In the genomic region with DNA sequence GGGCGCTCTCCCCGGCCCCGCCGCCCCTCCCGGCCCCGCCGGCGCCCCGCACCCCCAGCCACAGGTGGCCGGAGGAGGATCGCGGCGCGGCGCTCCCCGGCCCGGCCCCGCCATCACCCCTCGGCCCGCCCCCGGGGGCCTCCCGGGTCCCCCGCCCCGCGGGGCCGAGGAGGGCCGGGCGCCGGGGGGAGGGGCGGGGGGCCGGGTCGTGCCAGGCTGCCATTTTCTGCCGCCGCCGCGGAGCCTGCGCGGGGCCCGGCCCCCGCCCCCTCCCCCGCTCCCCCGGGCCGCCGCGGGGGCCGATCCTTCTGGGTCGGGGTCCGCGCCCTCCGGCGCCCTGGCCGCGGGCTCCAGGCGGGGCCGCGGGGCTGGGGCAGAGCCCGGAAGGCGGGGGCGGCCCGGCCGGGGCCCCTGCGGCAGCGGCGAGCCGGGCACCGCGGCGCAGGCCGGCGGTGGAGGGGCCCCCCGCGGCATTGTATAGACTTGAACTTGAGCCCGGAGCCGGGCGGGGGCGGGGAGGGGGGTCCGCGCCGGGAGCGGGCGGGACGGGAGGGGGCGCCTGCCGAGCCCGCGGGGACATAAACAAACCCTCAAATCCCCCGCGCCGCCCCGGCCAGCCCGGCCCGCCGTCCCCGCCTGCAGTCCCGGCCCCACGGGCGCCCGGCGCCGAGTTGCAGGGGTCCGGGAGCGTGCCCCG, we compare ENCODE assay signal across 8 cellular contexts. TPM values are rescaled to one million over a fixed set of nuclear protein-coding genes. Genes with fewer than 3 reads are reported as not detected.
DNase-seq lines count a peak whose midpoint lies in the region; ATAC-seq and TF ChIP-seq lines count a peak whose summit lies in the region.

No MANE protein-coding gene starts in this region.

- H4K8ac ChIP-seq in IMR-90 (ENCODE audit: low read depth in 2 of 2, low read length in 2 of 2) (no peak overlapping the region), mesendoderm (ENCODE audit: low read depth, low read length) (no peak overlapping the region)

- H2AFZ ChIP-seq in IMR-90 (replicated peaks; ENCODE audit: low read length, poor library complexity): peak overlapping the region; percentile 85

- no peak overlapping the region for H4K91ac ChIP-seq in IMR-90 (ENCODE audit: insufficient read depth, low read depth, low read length)

- H2BK5ac ChIP-seq in IMR-90 (ENCODE audit: low read depth, low read length, poor library complexity, severe bottlenecking): no peak overlapping the region
- H2BK5ac ChIP-seq in mesendoderm (ENCODE audit: low read length): no peak overlapping the region

- dilution Hi-C loops in IMR-90 (cut with HindIII; ENCODE audit: low sequenced_read_pairs, unreplicated experiment): no loop called here

- H2BK120ac ChIP-seq in IMR-90 (ENCODE audit: low read depth, low read length): no peak overlapping the region
- H2BK120ac ChIP-seq in mesendoderm (ENCODE audit: low read depth, low read length): peak overlapping the region; percentile 17

- H2AK5ac ChIP-seq in IMR-90 (ENCODE audit: low read depth, low read length) (no peak overlapping the region), mesendoderm (ENCODE audit: low read length) (no peak overlapping the region)

- TF ChIP-seq RAD21 in IMR-90 (IDR thresholded peaks at IDR 0.05; ENCODE audit: low read length): no peak

- no peak overlapping the region for H2AK9ac ChIP-seq in IMR-90 (replicated peaks; ENCODE audit: low read depth, low read length, poor library complexity)

- H4K5ac ChIP-seq in IMR-90 (ENCODE audit: low read depth, low read length) (no peak overlapping the region), mesendoderm (ENCODE audit: low read length) (no peak overlapping the region)

- POLR2A ChIA-PET in IMR-90 (lab: Charles Lee; ENCODE audit: unreplicated experiment): no interaction called here

- H3K79me2 ChIP-seq in mesendoderm (ENCODE audit: control insufficient read depth, insufficient read depth, low read length): no peaks in the 10 kb centered on the region

- H3K79me1 ChIP-seq in IMR-90 (ENCODE audit: low read depth in 1 of 2, low read length in 2 of 2) (peaks cover 0 to 36% of the 10 kb centered on the region in 2 experiments; a peak in 2 of 4 replicates), mesendoderm (ENCODE audit: low read length) (peaks cover 3% of the 10 kb centered on the region)

- H3K23ac ChIP-seq in IMR-90 (ENCODE audit: low read depth, low read length): no peak overlapping the region
- no peak overlapping the region for H3K23ac ChIP-seq in mesendoderm (ENCODE audit: low read length)

- DNase-seq in NCI-H1436 (lab: John Stamatoyannopoulos, UW) (peak; percentile 37), NCI-H1436 treated with DMSO at 0.1 percent for 48 hours (lab: John Stamatoyannopoulos, UW) (no peak), IMR-90 (no peak), astrocyte of the spinal cord (ENCODE audit: low read depth, low spot score) (peak; percentile 15), mesendoderm (no peak), foreskin keratinocyte (no peak)

- H3K4me3 ChIP-seq in IMR-90 (ENCODE audit: insufficient read depth, low read depth, low read length): peak overlapping the region; percentile 60
- H3K4me3 ChIP-seq in astrocyte of the spinal cord (ENCODE audit: low read depth, low read length): peak overlapping the region; percentile 44
- no peak overlapping the region for H3K4me3 ChIP-seq in mesendoderm (ENCODE audit: low read length)

- BruUV-seq in IMR-90 (replicated peaks; lab: Mats Ljungman, UMichigan): no TSS peak

- no peak overlapping the region for H3K14ac ChIP-seq in IMR-90 (replicated peaks; ENCODE audit: low read depth, low read length)

- H4K20me1 ChIP-seq in IMR-90 (ENCODE audit: insufficient read depth, low read length): peaks cover 36% of the 10 kb centered on the region

- H3K27me3 ChIP-seq in IMR-90 (ENCODE audit: control insufficient read depth, insufficient read depth, low read length): no peaks in the 10 kb centered on the region
- no peaks in the 10 kb centered on the region for H3K27me3 ChIP-seq in mesendoderm (ENCODE audit: insufficient read depth, low read length, poor library complexity)
- H3K27me3 ChIP-seq in foreskin keratinocyte: no peaks in the 10 kb centered on the region

- WGBS in IMR-90 (ENCODE audit: extremely low coverage in 2 of 2, insufficient read length in 1 of 2), 2 experiments: 0% methylated on average over 4 of the region's 103 CpGs; no CpG with 5 or more reads in 1 of the 2 experiments
- WGBS in mesendoderm (ENCODE audit: extremely low coverage, insufficient coverage, low lambda C conversion rate): no CpG with 5 or more reads among the region's 103 CpGs

- H3K9me1 ChIP-seq in IMR-90 (ENCODE audit: insufficient read depth, low read length): no peaks in the 10 kb centered on the region; the same call in 1 of the 2 replicates

- H3K9me3 ChIP-seq in IMR-90 (ENCODE audit: control insufficient read depth, insufficient read depth, low read length): no peaks in the 10 kb centered on the region

- H2BK15ac ChIP-seq in IMR-90 (ENCODE audit: low read depth, low read length): no peak overlapping the region
- no peak overlapping the region for H2BK15ac ChIP-seq in mesendoderm (replicated peaks; ENCODE audit: low read depth)

- H3K36me3 ChIP-seq in IMR-90 (ENCODE audit: control insufficient read depth, insufficient read depth, low read length) (no peaks in the 10 kb centered on the region), mesendoderm (ENCODE audit: control insufficient read depth, insufficient read depth, low read length) (no peaks in the 10 kb centered on the region)

- H3K4me2 ChIP-seq in IMR-90 (ENCODE audit: low read depth, low read length) (no peak overlapping the region), mesendoderm (ENCODE audit: low read length) (no peak overlapping the region)

- no peak overlapping the region for H2BK20ac ChIP-seq in IMR-90 (ENCODE audit: low read depth, low read length)

- no peak overlapping the region for H3K4ac ChIP-seq in IMR-90 (ENCODE audit: low read depth, low read length)
- H3K4ac ChIP-seq in mesendoderm (ENCODE audit: low read depth, low read length): no peak overlapping the region

- TF ChIP-seq CTCF in IMR-90 (conservative IDR thresholded peaks at IDR 0.05; ENCODE audit: low read depth, low read length) (no peak), astrocyte of the spinal cord (IDR thresholded peaks at IDR 0.05; ENCODE audit: low read depth, low read length) (no peak), foreskin keratinocyte (conservative IDR thresholded peaks at IDR 0.05) (no peak)

- in situ Hi-C loops in IMR-90 (cut with MboI; ENCODE audit: low sequenced_read_pairs): no loop called here
- in situ Hi-C loops in astrocyte of the spinal cord (cut with HindIII; ENCODE audit: low sequenced_read_pairs): no loop called here

- CTCF ChIA-PET in IMR-90 (lab: Yijun Ruan, JAX): no interaction called here

- no peak overlapping the region for H3K18ac ChIP-seq in IMR-90 (ENCODE audit: low read depth, low read length)
- peak overlapping the region; percentile 82 for H3K18ac ChIP-seq in mesendoderm (ENCODE audit: low read length)

- no peak for TF ChIP-seq POLR2A in IMR-90 (IDR thresholded peaks at IDR 0.05; ENCODE audit: low read depth, low read length)

- H3K9ac ChIP-seq in IMR-90 (ENCODE audit: low read depth, low read length) (no peak overlapping the region), mesendoderm (ENCODE audit: low read length) (peak overlapping the region; percentile 42)

- peak; percentile 20 for ATAC-seq in GM21360 (IDR thresholded peaks at IDR 0.05; ENCODE audit: unreplicated experiment)
- peak; percentile 27 for ATAC-seq in IMR-90 (ENCODE audit: low read depth)
- ATAC-seq in GM21367 (IDR thresholded peaks at IDR 0.05; ENCODE audit: unreplicated experiment): no peak
- ATAC-seq in foreskin keratinocyte: no peak

- H3K4me1 ChIP-seq in IMR-90 (ENCODE audit: control insufficient read depth, insufficient read depth, low read length) (peaks cover 8% of the 10 kb centered on the region; the same call in 1 of the 2 replicates), mesendoderm (ENCODE audit: control insufficient read depth, low read depth, low read length) (no peaks in the 10 kb centered on the region), foreskin keratinocyte (no peaks in the 10 kb centered on the region)

- intact Hi-C loops in IMR-90 (cut with micrococcal nuclease): loop anchor here (1.0 kb wide), 1 partner anchor 323 kb away; no protein-coding TSS in a partner anchor

- no peak overlapping the region for H3K56ac ChIP-seq in IMR-90 (ENCODE audit: extremely low read depth, insufficient read depth, low read length)
- H3K56ac ChIP-seq in mesendoderm (ENCODE audit: low read length): peak overlapping the region; percentile 67

- H3K27ac ChIP-seq in IMR-90 (ENCODE audit: insufficient read depth, low read length) (no peak overlapping the region), mesendoderm (ENCODE audit: low read depth, low read length) (no peak overlapping the region), foreskin keratinocyte (no peak overlapping the region)

TF ChIP-seq in IMR-90, 13 proteins besides CTCF, POLR2A, EP300 and RAD21:
- TF ChIP-seq RCOR1 (IDR thresholded peaks at IDR 0.05; ENCODE audit: insufficient replicate concordance, low read length) (no peak), MAZ (IDR thresholded peaks at IDR 0.05; ENCODE audit: borderline replicate concordance, low read depth, low read length) (0 out of 2 replicates have a peak, but pooled peaks have one; percentile 19)
- TF ChIP-seq, protein P1, sequence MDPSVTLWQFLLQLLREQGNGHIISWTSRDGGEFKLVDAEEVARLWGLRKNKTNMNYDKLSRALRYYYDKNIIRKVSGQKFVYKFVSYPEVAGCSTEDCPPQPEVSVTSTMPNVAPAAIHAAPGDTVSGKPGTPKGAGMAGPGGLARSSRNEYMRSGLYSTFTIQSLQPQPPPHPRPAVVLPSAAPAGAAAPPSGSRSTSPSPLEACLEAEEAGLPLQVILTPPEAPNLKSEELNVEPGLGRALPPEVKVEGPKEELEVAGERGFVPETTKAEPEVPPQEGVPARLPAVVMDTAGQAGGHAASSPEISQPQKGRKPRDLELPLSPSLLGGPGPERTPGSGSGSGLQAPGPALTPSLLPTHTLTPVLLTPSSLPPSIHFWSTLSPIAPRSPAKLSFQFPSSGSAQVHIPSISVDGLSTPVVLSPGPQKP (IDR thresholded peaks at IDR 0.05; ENCODE audit: borderline replicate concordance, low read depth, low read length): no peak

RNA-seq across cellular contexts. Expression of a gene that starts 0.5 kb away (rescaled TPM):
- 6.1 and 9.7 TPM in 2 replicates for total RNA-seq in IMR-90 (2012; rRNA removed)
- polyA plus RNA-seq in IMR-90 (2012; rRNA removed): 4.4 and 4.5 TPM in 2 replicates
- 1.4 and 3.9 TPM in 2 replicates for polyA plus RNA-seq in IMR-90 (2012; cell fraction: cytosol; rRNA removed)
- 15.3 and 15.8 TPM in 2 replicates for polyA plus RNA-seq in IMR-90 (2012; cell fraction: nucleus; rRNA removed; ENCODE audit: low replicate concordance)
- 50.9 TPM for polyA plus RNA-seq in mesendoderm (2013, experiment 1 of 2)
- polyA plus RNA-seq in mesendoderm (2013, experiment 2 of 2): 53.0 TPM
- 6.6 and 8.0 TPM in 2 replicates for total RNA-seq in foreskin keratinocyte
- 3.0 and 3.2 TPM in 2 replicates for polyA plus RNA-seq in foreskin keratinocyte

Comparison
In these comparisons a context has a peak if more than half of its experiments do, and no peak if none do; other contexts are left out.
1. DNase-seq: peak in NCI-H1436 (single experiment) and astrocyte of the spinal cord (single experiment); none in NCI-H1436 treated with DMSO at 0.1 percent for 48 hours (single experiment), IMR-90 (single experiment), mesendoderm (single experiment) and foreskin keratinocyte (0 of 2).
2. ATAC-seq: peak in GM21360 (single experiment) and IMR-90 (single experiment); none in GM21367 (single experiment) and foreskin keratinocyte (single experiment).